ENCODE assay signal across 14 cellular contexts in genomic region chr19:10462557-10462956, GRCh38. TPM values are rescaled to one million over a fixed set of nuclear protein-coding genes. Genes with fewer than 3 reads are reported as not detected.
"Had no signal": no experiment of that assay in that cellular context is flagged by ENCODE, and none has a peak within 500 bp of the region (broad histone marks: within the 10 kb centered on the region; RNA-seq: fewer than 3 reads in every experiment).

No MANE protein-coding gene starts in this region.

- H3K27ac ChIP-seq: ascending aorta, heart left ventricle, left lung, parathyroid adenoma, VCaP had no signal

- FAIRE-seq: bronchial epithelial cell had no signal

- H2AFZ ChIP-seq: parathyroid adenoma had no signal

- H3K79me2 ChIP-seq: parathyroid adenoma had no signal

- DNase-seq: activated CD4-positive, alpha-beta T cell treated with anti-CD3 and anti-CD28 coated beads, Interleukin-2, amount 50 U/mL, for 4 hours; dermis blood vessel endothelial cell; effector memory CD4-positive, alpha-beta T cell; heart left ventricle; left lung; stimulated activated naive CD4-positive, alpha-beta T cell had no signal

- H3K9me3 ChIP-seq: ascending aorta, esophagus muscularis mucosa, gastroesophageal sphincter, heart left ventricle, left lung had no signal

- H3K4me1 ChIP-seq: parathyroid adenoma had no signal

- H3K27me3 ChIP-seq: ascending aorta, esophagus muscularis mucosa, gastroesophageal sphincter, heart left ventricle, left lung had no signal

- H3K9ac ChIP-seq: parathyroid adenoma had no signal

- H3K4me3 ChIP-seq: gastroesophageal sphincter, heart left ventricle, left lung had no signal

- ATAC-seq: gastroesophageal sphincter, heart left ventricle, left lung had no signal

RNA-seq across cellular contexts. Expression of gene S1PR5, which starts 54.7 kb away (rescaled TPM):
- total RNA-seq: endothelial cell of umbilical vein, esophagus muscularis mucosa, renal cortical epithelial cell had no signal
- polyA plus RNA-seq: endothelial cell of umbilical vein had no signal
